8 cellular contexts compared by ENCODE assay signal in genomic region chr4:16713271-16713670, GRCh38.
"Had no signal": no experiment of that assay in that cellular context is flagged by ENCODE, and none has a peak within 500 bp of the region (broad histone marks: within the 10 kb centered on the region; RNA-seq: fewer than 3 reads in every experiment).

No MANE protein-coding gene starts in this region.

- FAIRE-seq: H1, H54, HTR-8/SVneo, K562 had no signal

- DNase-seq: H9, HCEC 1CT, IMR-90 had no signal

- H3K4me3 ChIP-seq: GM23338, K562 had no signal
